Comparison of ENCODE assay signal across 9 cellular contexts in the genomic region with DNA sequence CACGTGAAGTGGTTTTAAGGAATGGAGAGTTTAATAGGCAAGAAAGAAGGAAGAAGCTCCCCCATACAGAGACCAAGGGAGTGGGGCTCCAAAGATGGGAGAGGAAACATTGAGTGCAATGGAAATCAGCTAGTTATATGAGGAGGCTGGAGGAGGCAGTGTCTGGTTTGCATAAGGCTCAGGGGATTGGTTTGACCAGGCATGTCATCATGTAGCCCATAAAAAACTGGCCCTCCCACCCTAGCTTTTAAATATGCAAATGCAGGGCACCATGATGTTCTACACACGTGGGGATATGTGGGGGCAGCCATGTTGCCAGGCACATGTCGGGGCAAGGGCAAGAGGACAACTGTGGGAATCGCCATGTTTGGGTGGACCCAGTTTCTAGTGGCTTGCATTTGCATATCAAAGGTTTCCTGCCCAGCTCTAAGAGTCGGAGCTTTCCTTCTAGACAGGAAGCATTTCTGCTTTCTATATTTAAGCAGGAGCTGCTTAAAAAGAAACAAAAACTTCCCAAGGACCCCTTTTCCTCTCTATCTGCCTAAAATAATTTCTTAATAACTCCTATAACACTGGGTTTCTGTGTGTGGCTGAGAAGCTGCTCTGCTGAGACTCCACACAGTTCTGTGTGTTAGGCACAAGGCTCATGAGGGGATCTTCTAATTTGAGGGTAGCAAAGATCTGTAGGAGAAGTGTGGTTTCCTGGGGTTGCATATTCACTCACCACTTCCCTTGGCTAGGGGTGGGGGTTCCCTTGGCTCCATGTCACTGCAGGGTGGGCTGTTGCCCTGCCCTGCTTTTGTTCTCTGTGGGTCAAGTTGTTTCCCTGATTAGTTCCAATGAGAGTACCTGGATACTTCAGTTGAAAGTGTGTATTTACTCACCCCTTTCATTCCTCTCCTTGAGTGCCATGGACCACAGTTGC.
A peak's percentile ranks its signal among the peaks of the same experiment; 100 is the strongest.
DNase-seq lines count a peak whose midpoint lies in the region; ATAC-seq, FAIRE-seq and TF ChIP-seq lines count a peak whose summit lies in the region.
"Had no signal": no experiment of that assay in that cellular context is flagged by ENCODE, and none has a peak within 500 bp of the region (broad histone marks: within the 10 kb centered on the region; RNA-seq: fewer than 3 reads in every experiment).

No MANE protein-coding gene starts in this region.

- peaks cover 25% of the 10 kb centered on the region in 2 experiments for H3K4me1 ChIP-seq in neutrophil (ENCODE audit: control insufficient read depth in 1 of 2, insufficient read depth in 1 of 2, low read depth in 1 of 2, low read length in 1 of 2)
- no peaks in the 10 kb centered on the region for H3K4me1 ChIP-seq in thyroid gland

- ATAC-seq in GM18873 (IDR thresholded peaks at IDR 0.05; ENCODE audit: low FRiP score, unreplicated experiment) (peak; percentile 68), HG03354 (IDR thresholded peaks at IDR 0.05; ENCODE audit: poor library complexity, severe bottlenecking, unreplicated experiment) (peak; percentile 86), activated B cell treated with CpG ODN at 0.5 μM for 24 hours (ENCODE audit: low read depth) (peak; percentile 71)

- H3K27ac Mint-ChIP-seq in activated B cell treated with CpG ODN at 0.5 μM for 24 hours (peak overlapping the region; percentile 71), mesothelial cell of epicardium (no peak overlapping the region)

- no peaks in the 10 kb centered on the region for H3K36me3 Mint-ChIP-seq in activated B cell treated with CpG ODN at 0.5 μM for 24 hours (ENCODE audit: low read depth)
- no peaks in the 10 kb centered on the region for H3K36me3 Mint-ChIP-seq in mesothelial cell of epicardium

- no peak for TF ChIP-seq POLR2A in thyroid gland (IDR thresholded peaks at IDR 0.05)

- POLR2A ChIA-PET in activated B cell treated with CpG ODN at 0.5 μM for 24 hours (lab: Charles Lee), result interaction anchor here (1.5 kb wide), 1 partner anchor 258 kb away, joined by 3 read pairs; no protein-coding TSS in a partner anchor

- H3K27me3 ChIP-seq in neutrophil (no peaks in the 10 kb centered on the region), thyroid gland (no peaks in the 10 kb centered on the region)

- H3K27me3 Mint-ChIP-seq in activated B cell treated with CpG ODN at 0.5 μM for 24 hours (no peaks in the 10 kb centered on the region), mesothelial cell of epicardium (ENCODE audit: low read depth) (no peaks in the 10 kb centered on the region)

- peak overlapping the region; percentile 53 for H3K4me3 Mint-ChIP-seq in activated B cell treated with CpG ODN at 0.5 μM for 24 hours
- H3K4me3 Mint-ChIP-seq in mesothelial cell of epicardium, result no peak overlapping the region

- CTCF ChIA-PET in activated B cell treated with CpG ODN at 0.5 μM for 24 hours (lab: Charles Lee), result no interaction called here

- H3K4me3 ChIP-seq in neutrophil (ENCODE audit: low read depth in 1 of 2, low read length in 1 of 2) (peak overlapping the region; percentile 8 to 14), thyroid gland (replicated peaks in 1 of 3) (no peak overlapping the region)

- H3K4me1 Mint-ChIP-seq in activated B cell treated with CpG ODN at 0.5 μM for 24 hours (peaks cover 39% of the 10 kb centered on the region), mesothelial cell of epicardium (no peaks in the 10 kb centered on the region)

- H3K27ac ChIP-seq in neutrophil, result peak overlapping the region; percentile 56
- no peak overlapping the region for H3K27ac ChIP-seq in thyroid gland

- DNase-seq in activated B cell treated with CpG ODN at 0.5 μM for 24 hours (no peak), thyroid gland (no peak), urothelium cell line (ENCODE audit: low spot score) (no peak), pons (ENCODE audit: low spot score) (no peak), mesothelial cell of epicardium (ENCODE audit: low spot score in 2 of 2, unreplicated experiment in 2 of 2) (no peak)
- DNase-seq: T1000 had no signal

- H3K9me3 Mint-ChIP-seq in activated B cell treated with CpG ODN at 0.5 μM for 24 hours, result peaks cover 2% of the 10 kb centered on the region
- H3K9me3 Mint-ChIP-seq in mesothelial cell of epicardium, result peaks cover 49% of the 10 kb centered on the region

- H3K9me3 ChIP-seq in neutrophil (no peaks in the 10 kb centered on the region), thyroid gland (no peaks in the 10 kb centered on the region)

- TF ChIP-seq CTCF in activated B cell treated with CpG ODN at 0.5 μM for 24 hours (IDR thresholded peaks at IDR 0.05), result no peak
- no peak for TF ChIP-seq CTCF in neutrophil (IDR thresholded peaks at IDR 0.05)
- TF ChIP-seq CTCF in thyroid gland (IDR thresholded peaks at IDR 0.05), result no peak
- no peak for TF ChIP-seq CTCF in mesothelial cell of epicardium (IDR thresholded peaks at IDR 0.05; ENCODE audit: unreplicated experiment)

- no peak for FAIRE-seq in urothelium cell line (lab: Jason Lieb, UNC)

- 80 to 82% methylated on average over 4 to 5 of the region's 5 CpGs for WGBS in thyroid gland, 2 donors

- H3K36me3 ChIP-seq in neutrophil, result no peaks in the 10 kb centered on the region
- H3K36me3 ChIP-seq in thyroid gland, result no peaks in the 10 kb centered on the region

- intact Hi-C loops in activated B cell treated with CpG ODN at 0.5 μM for 24 hours (cut with micrococcal nuclease), result loop anchor here (1.0 kb wide), 1 partner anchor 331 kb away; no protein-coding TSS in a partner anchor
- intact Hi-C loops in thyroid gland (cut with DNase I), result no loop called here

Comparison
In these comparisons a context has a peak if more than half of its experiments do, and no peak if none do; other contexts are left out.
1. H3K4me3 ChIP-seq: peak in neutrophil (2 of 2); none in thyroid gland (0 of 3).
2. Peak in every context shown above with its lines, with median percentiles within 50 percentile points of each other: ATAC-seq.